In the genomic region with DNA sequence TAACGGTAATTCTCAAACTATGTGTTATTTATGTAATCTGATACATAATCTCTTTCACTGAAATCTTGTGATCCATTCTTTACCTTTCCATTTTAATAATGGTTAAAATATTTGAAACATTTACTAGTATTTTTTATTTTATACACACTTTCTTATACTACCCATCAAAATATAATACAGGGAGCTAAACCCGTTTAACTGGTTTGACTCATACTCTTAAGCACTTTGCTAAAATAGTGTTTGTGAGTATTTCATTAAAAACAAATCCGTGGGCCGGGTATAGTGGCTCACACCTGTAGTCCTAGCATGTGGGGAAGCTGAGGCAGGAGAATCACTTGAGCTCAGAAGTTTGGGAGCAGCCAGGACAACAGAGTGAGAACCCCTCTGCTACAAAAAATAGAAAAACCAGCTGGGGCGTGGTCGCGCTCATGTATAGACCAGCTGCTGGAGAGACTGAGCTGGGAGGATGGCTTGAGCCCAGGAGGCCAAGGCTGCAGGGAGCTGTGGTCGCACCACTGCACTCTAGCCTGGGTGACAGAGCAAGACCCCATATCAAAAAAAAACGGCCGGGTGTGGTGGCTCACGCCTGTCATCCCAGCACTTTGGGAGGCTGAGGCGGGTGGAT, we compare ENCODE assay signal across 16 cellular contexts.
"Had no signal": no experiment of that assay in that cellular context is flagged by ENCODE, and none has a peak within 500 bp of the region (broad histone marks: within the 10 kb centered on the region; RNA-seq: fewer than 3 reads in every experiment).

No MANE protein-coding gene starts in this region.

- H3K9me3 ChIP-seq: mucosa of descending colon, prostate gland, uterus had no signal

- H3K4me3 ChIP-seq: lung, mucosa of descending colon, prostate gland, uterus had no signal

- H3K27me3 ChIP-seq: uterus had no signal

- DNase-seq: activated B cell treated with CpG ODN at 0.5 μM for 24 hours; activated CD4-positive, alpha-beta T cell treated with anti-CD3 and anti-CD28 coated beads, Interleukin-2, amount 10 ng/mL, durations not matched to agents 7 days and 5 days; activated naive CD4-positive, alpha-beta T cell treated with anti-CD3 and anti-CD28 coated beads, Interleukin-2, amount 50 U/mL, for 16 hours; activated T-cell treated with anti-CD3 and anti-CD28 coated beads for 4 hours; effector memory CD4-positive, alpha-beta T cell; hippocampal formation; natural killer cell; nucleus accumbens; stimulated activated CD4-positive, alpha-beta T cell treated with anti-CD3 and anti-CD28 coated beads, Interleukin-4, amount 100 ng/mL, for 24 hours; stimulated activated naive CD8-positive, alpha-beta T cell treated with anti-CD3 and anti-CD28 coated beads, Interleukin-15, amount 100 ng/mL, for 72 hours; T-helper 17 cell had no signal

- ATAC-seq: activated T-helper 17 cell treated with anti-CD3 and anti-CD28 coated beads, Interleukin-2, amount 50 U/mL, for 72 hours; natural killer cell; stimulated activated naive CD8-positive, alpha-beta T cell treated with anti-CD3 and anti-CD28 coated beads, Interleukin-15, amount 100 ng/mL, for 72 hours; T-helper 17 cell had no signal

- H3K4me1 ChIP-seq: prostate gland, uterus had no signal

- H3K27ac ChIP-seq: prostate gland, uterus had no signal

- H3K36me3 ChIP-seq: prostate gland, uterus had no signal
